2 cellular contexts compared by ENCODE assay signal in the genomic region with DNA sequence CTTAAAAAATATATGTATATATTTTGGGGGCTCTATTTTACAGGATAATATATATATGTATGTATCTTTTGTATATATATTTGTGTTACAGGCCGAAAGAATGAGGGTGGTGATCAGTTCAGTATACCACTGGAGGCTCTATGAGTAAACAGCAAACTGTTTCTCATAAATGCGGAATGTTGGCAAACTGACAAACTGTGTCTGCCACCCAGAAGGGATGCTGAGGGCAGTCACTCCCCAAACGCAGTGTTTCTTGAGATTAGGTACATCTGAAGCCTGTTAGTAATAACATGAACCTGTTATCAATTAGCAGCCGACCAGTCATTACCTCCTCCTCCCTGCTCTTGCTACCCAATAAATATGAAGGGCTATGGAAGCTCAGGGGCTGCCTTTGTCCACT.
TF ChIP-seq lines count a peak whose summit lies in the region.

No MANE protein-coding gene starts in this region.

TF ChIP-seq in HCT116, 20 proteins besides CTCF, POLR2A, EP300 and RAD21 (continued from another document):
- TF ChIP-seq REST (IDR thresholded peaks at IDR 0.05; ENCODE audit: low read depth) (no peak), YY1 (IDR thresholded peaks at IDR 0.05; ENCODE audit: extremely low read depth, insufficient replicate concordance, low read depth, low read length) (no peak), TCF7L2 (IDR thresholded peaks at IDR 0.05; ENCODE audit: borderline replicate concordance, extremely low read depth, insufficient read depth, insufficient read length) (no peak)

TF ChIP-seq in SK-N-SH, 30 proteins besides CTCF, POLR2A, EP300 and RAD21 (continued from another document):
- 0 out of 2 replicates have a peak, but pooled peaks have one; percentile 41 for TF ChIP-seq REST (IDR thresholded peaks at IDR 0.05; ENCODE audit: low read depth, low read length)
